ENCODE assay signal across 1 cellular context in genomic region chr19:4867534-4868285, GRCh38.
TF ChIP-seq lines count a peak whose summit lies in the region.

Gene PLIN3 (minus strand): TSS chr19:4867667. CDS start chr19:4861394, 6,273 bp downstream.

TF ChIP-seq in GM23338, 12 proteins besides CTCF, POLR2A, EP300 and RAD21 (continued from another document):
- no peak for TF ChIP-seq ETS1 (IDR thresholded peaks at IDR 0.05)
